Comparison of ENCODE assay signal across 22 cellular contexts in the genomic region with DNA sequence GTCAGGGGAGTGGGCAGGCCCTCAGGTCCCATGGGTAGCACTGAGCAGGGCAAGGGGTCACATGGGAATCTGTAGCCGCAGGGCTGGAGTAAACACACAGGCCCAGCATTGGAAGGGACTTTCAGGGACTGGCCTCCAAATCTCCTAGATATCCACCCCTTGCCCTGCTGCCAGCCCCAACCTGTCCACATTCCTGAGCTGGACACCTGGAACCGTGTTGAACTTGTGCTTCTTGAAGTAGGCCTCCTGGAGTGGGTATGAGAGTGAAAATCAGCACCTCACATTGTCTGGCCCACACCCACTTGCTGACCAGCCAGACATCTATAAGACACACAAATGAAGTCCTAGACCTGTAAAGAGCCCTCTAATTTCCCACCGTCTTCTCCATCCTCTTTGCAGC. TPM values are rescaled to one million over a fixed set of nuclear protein-coding genes. Genes with fewer than 3 reads are reported as not detected.
DNase-seq lines count a peak whose midpoint lies in the region; ATAC-seq, FAIRE-seq and TF ChIP-seq lines count a peak whose summit lies in the region.
"Had no signal": no experiment of that assay in that cellular context is flagged by ENCODE, and none has a peak within 500 bp of the region (broad histone marks: within the 10 kb centered on the region; RNA-seq: fewer than 3 reads in every experiment).

No MANE protein-coding gene starts in this region.

- H3K27me3 Mint-ChIP-seq in activated T-cell treated with anti-CD3 and anti-CD28 coated beads, Interleukin-2, amount 50 U/mL, for 4 hours (ENCODE audit: low read depth): no peaks in the 10 kb centered on the region
- H3K27me3 Mint-ChIP-seq in progenitor cell of endocrine pancreas: no peaks in the 10 kb centered on the region

- H3K9me3 ChIP-seq in AG04450 (ENCODE audit: control insufficient read depth, insufficient read depth, low read length) (no peaks in the 10 kb centered on the region), ascending aorta (no peaks in the 10 kb centered on the region), keratinocyte (ENCODE audit: control insufficient read depth, low read depth, low read length) (no peaks in the 10 kb centered on the region), prostate gland (no peaks in the 10 kb centered on the region)
- H3K9me3 ChIP-seq: A549; BLaER1 treated with 17β-estradiol and CSF1 and Interleukin-3, amounts not matched to agents 10 nM and 100 nM had no signal

- TF ChIP-seq CTCF in AG04450 (IDR thresholded peaks at IDR 0.05; ENCODE audit: low read depth, low read length): no peak
- no peak for TF ChIP-seq CTCF in ascending aorta (IDR thresholded peaks at IDR 0.05)
- no peak for TF ChIP-seq CTCF in keratinocyte (optimal IDR thresholded peaks at IDR 0.05 in 1 of 3, IDR thresholded peaks at IDR 0.05 in 1 of 3, conservative IDR thresholded peaks at IDR 0.05 in 1 of 3; ENCODE audit: extremely low read depth in 1 of 3, insufficient read depth in 2 of 3, low read length in 3 of 3)
- no peak for TF ChIP-seq CTCF in prostate gland (IDR thresholded peaks at IDR 0.05)
- TF ChIP-seq CTCF in progenitor cell of endocrine pancreas (IDR thresholded peaks at IDR 0.05; ENCODE audit: unreplicated experiment): no peak

- no peaks in the 10 kb centered on the region for H3K27me3 ChIP-seq in AG04450 (ENCODE audit: control insufficient read depth, insufficient read depth, low read length)
- H3K27me3 ChIP-seq in ascending aorta: no peaks in the 10 kb centered on the region
- no peaks in the 10 kb centered on the region for H3K27me3 ChIP-seq in keratinocyte (ENCODE audit: control insufficient read depth, extremely low read depth, insufficient read depth, low read length)
- H3K27me3 ChIP-seq in prostate gland (replicated peaks; ENCODE audit: insufficient read depth): no peaks in the 10 kb centered on the region
- H3K27me3 ChIP-seq: BLaER1 treated with 17β-estradiol and CSF1 and Interleukin-3, amounts not matched to agents 10 nM and 100 nM had no signal

- no peak overlapping the region for H3K27ac Mint-ChIP-seq in progenitor cell of endocrine pancreas

- no peaks in the 10 kb centered on the region for H3K9me3 Mint-ChIP-seq in activated T-cell treated with anti-CD3 and anti-CD28 coated beads, Interleukin-2, amount 50 U/mL, for 4 hours
- H3K9me3 Mint-ChIP-seq in progenitor cell of endocrine pancreas (ENCODE audit: low read depth): no peaks in the 10 kb centered on the region

- H3K9ac ChIP-seq in keratinocyte (ENCODE audit: control insufficient read depth, extremely low read depth, insufficient read depth, low read length): no peak overlapping the region
- H3K9ac ChIP-seq: BLaER1 treated with 17β-estradiol and CSF1 and Interleukin-3, amounts not matched to agents 10 nM and 100 nM; KMS-11 had no signal

- no peaks in the 10 kb centered on the region for H4K20me1 ChIP-seq in keratinocyte (ENCODE audit: control insufficient read depth, extremely low read depth, insufficient read depth, low read length)
- H4K20me1 ChIP-seq: BLaER1 treated with 17β-estradiol and CSF1 and Interleukin-3, amounts not matched to agents 10 nM and 100 nM had no signal

- H3K4me1 ChIP-seq in ascending aorta (no peaks in the 10 kb centered on the region), keratinocyte (ENCODE audit: control insufficient read depth, extremely low read depth, insufficient read depth, low read length) (peaks cover 28% of the 10 kb centered on the region), prostate gland (replicated peaks) (peaks cover 14% of the 10 kb centered on the region)
- H3K4me1 ChIP-seq: A549 had no signal

- TF ChIP-seq POLR2A in prostate gland (IDR thresholded peaks at IDR 0.05): no peak

- no peak overlapping the region for H3K4me3 ChIP-seq in AG04450 (ENCODE audit: low read depth, low read length)
- no peak overlapping the region for H3K4me3 ChIP-seq in ascending aorta
- no peak overlapping the region for H3K4me3 ChIP-seq in keratinocyte (ENCODE audit: control insufficient read depth in 2 of 3, extremely low read depth in 1 of 3, insufficient read depth in 2 of 3, low read depth in 1 of 3, low read length in 3 of 3)
- H3K4me3 ChIP-seq in prostate gland: no peak overlapping the region
- H3K4me3 ChIP-seq: A549; BLaER1 treated with 17β-estradiol and CSF1 and Interleukin-3, amounts not matched to agents 10 nM and 100 nM had no signal

- peaks cover 41 to 63% of the 10 kb centered on the region in 2 donors for H3K36me3 ChIP-seq in ascending aorta
- H3K36me3 ChIP-seq in keratinocyte (ENCODE audit: control insufficient read depth in 2 of 2, extremely low read depth in 1 of 2, insufficient read depth in 2 of 2, low read length in 2 of 2): peaks cover 27 to 42% of the 10 kb centered on the region in 2 experiments
- H3K36me3 ChIP-seq in prostate gland: peaks cover 0 to 4% of the 10 kb centered on the region in 2 donors

- POLR2A ChIA-PET in AG04450 (lab: Yijun Ruan, JAX): interaction anchor here (0.6 kb wide), 1 partner anchor 262 kb away, joined by 7 read pairs; no protein-coding TSS in a partner anchor

- dilution Hi-C loops in keratinocyte (cut with MboI; ENCODE audit: extremely low pct_ligation_motif_present, low sequenced_read_pairs): loop anchor here (25.0 kb wide), 1 partner anchor 153 kb away; no protein-coding TSS in a partner anchor

- no peak overlapping the region for H3K4me3 Mint-ChIP-seq in activated T-cell treated with anti-CD3 and anti-CD28 coated beads, Interleukin-2, amount 50 U/mL, for 4 hours
- no peak overlapping the region for H3K4me3 Mint-ChIP-seq in progenitor cell of endocrine pancreas (ENCODE audit: low read depth)

- H3K79me2 ChIP-seq in keratinocyte (ENCODE audit: control insufficient read depth, insufficient read depth, low read length): no peaks in the 10 kb centered on the region

- H2AFZ ChIP-seq in keratinocyte (ENCODE audit: control insufficient read depth, low read length): no peak overlapping the region

- H3K4me2 ChIP-seq in keratinocyte (ENCODE audit: control insufficient read depth, extremely low read depth, insufficient read depth, low read depth, low read length): no peak overlapping the region
- H3K4me2 ChIP-seq: A549; BLaER1 treated with 17β-estradiol and CSF1 and Interleukin-3, amounts not matched to agents 10 nM and 100 nM; KMS-11 had no signal

- DNase-seq in AG04450 (ENCODE audit: low read depth, low spot score) (no peak), ascending aorta (ENCODE audit: low spot score in 2 of 2) (no peak), keratinocyte (ENCODE audit: low read depth, low spot score) (no peak), prostate gland (ENCODE audit: low spot score) (no peak), G401 (ENCODE audit: low spot score) (no peak), progenitor cell of endocrine pancreas (ENCODE audit: low spot score, unreplicated experiment) (no peak)
- no peak for DNase-seq in activated effector memory CD4-positive, alpha-beta T cell treated with Interleukin-2 at 50 U/mL for 16 hours
- no peak for DNase-seq in activated T-cell treated with anti-CD3 and anti-CD28 coated beads, Interleukin-2, amount 50 U/mL, for 4 hours
- DNase-seq: DMS79 treated with DMSO at 0.1 percent for 48 hours, NCI-H1417, NCI-H187, NCI-H2227 treated with DMSO at 0.1 percent for 48 hours, NCI-H510A treated with DMSO at 0.1 percent for 48 hours, NCI-H774, SHP77 treated with DMSO at 0.1 percent for 48 hours had no signal

- H3K9me1 ChIP-seq in keratinocyte (ENCODE audit: control insufficient read depth, extremely low read depth, insufficient read depth, low read length): peaks cover 4% of the 10 kb centered on the region

- in situ Hi-C loops in G401 (cut with HindIII; ENCODE audit: low sequenced_read_pairs): no loop called here

- H3K4me1 Mint-ChIP-seq in activated T-cell treated with anti-CD3 and anti-CD28 coated beads, Interleukin-2, amount 50 U/mL, for 4 hours (ENCODE audit: low read depth): peaks cover 3% of the 10 kb centered on the region
- H3K4me1 Mint-ChIP-seq in progenitor cell of endocrine pancreas (ENCODE audit: low read depth): peaks cover 1% of the 10 kb centered on the region

- peaks cover 38% of the 10 kb centered on the region for H3K36me3 Mint-ChIP-seq in activated T-cell treated with anti-CD3 and anti-CD28 coated beads, Interleukin-2, amount 50 U/mL, for 4 hours (ENCODE audit: insufficient read depth)
- H3K36me3 Mint-ChIP-seq in progenitor cell of endocrine pancreas (ENCODE audit: insufficient read depth): peaks cover 4% of the 10 kb centered on the region

- H3K27ac ChIP-seq in AG04450 (ENCODE audit: low read depth, low read length): peak overlapping the region; percentile 31
- H3K27ac ChIP-seq in ascending aorta: peak overlapping the region; percentile 18 to 65
- H3K27ac ChIP-seq in keratinocyte (ENCODE audit: control insufficient read depth, insufficient read depth, low read length): no peak overlapping the region
- H3K27ac ChIP-seq in prostate gland: peak overlapping the region; percentile 54 to 84
- H3K27ac ChIP-seq: A549; BLaER1 treated with 17β-estradiol and CSF1 and Interleukin-3, amounts not matched to agents 10 nM and 100 nM; KMS-11 had no signal

- intact Hi-C loops in ascending aorta (cut with DNase I): no loop called here
- intact Hi-C loops in prostate gland (cut with DNase I): no loop called here

- peak; percentile 67 for FAIRE-seq in keratinocyte (lab: Jason Lieb, UNC)
- FAIRE-seq: A549, H54, HepG2, RCC 7860 had no signal

- WGBS in prostate gland: 49% methylated on average over 3 of the region's 3 CpGs

- CTCF ChIA-PET in AG04450 (lab: Charles Lee): interaction anchor here (1.1 kb wide), 1 partner anchor 12 kb away, joined by 9 read pairs; no protein-coding TSS in a partner anchor

- ATAC-seq in activated T-cell treated with anti-CD3 and anti-CD28 coated beads, Interleukin-2, amount 50 U/mL, for 4 hours: no peak
- ATAC-seq: A549, HepG2 had no signal

RNA-seq across cellular contexts. Expression of gene POMGNT1, which starts 7.7 kb away (rescaled TPM):
- polyA plus RNA-seq in AG04450 (2011; rRNA removed) (41.9 and 50.8 TPM in 2 replicates), keratinocyte (49.6 to 64.6 TPM (median 60.9 TPM) in 3 replicates)
- polyA minus RNA-seq in AG04450 (2011; rRNA and poly(A)+ RNA removed): 48.1 and 55.6 TPM in 2 replicates
- total RNA-seq in ascending aorta (122 TPM), prostate gland (100 to 1,000 TPM; 106 to 120 TPM), progenitor cell of endocrine pancreas (101 and 102 TPM in 2 replicates)
- 12.7 TPM for polyA plus RNA-seq in keratinocyte (2011; ENCODE audit: low read depth)
- 35.6 and 44.8 TPM in 2 replicates for polyA plus RNA-seq in keratinocyte (2011; cell fraction: cytosol; rRNA removed)
- 66.8 and 76.4 TPM in 2 replicates for polyA plus RNA-seq in keratinocyte (2011; cell fraction: nucleus; rRNA removed)
- polyA plus RNA-seq in keratinocyte (2012; ENCODE audit: low replicate concordance): 40.0 and 71.7 TPM in 2 replicates
- 48.6 to 94.7 TPM (median 54.7 TPM) in 3 replicates for polyA minus RNA-seq in keratinocyte
- 47.2 TPM for polyA minus RNA-seq in keratinocyte (2011; cell fraction: cytosol; rRNA and poly(A)+ RNA removed)
- polyA minus RNA-seq in keratinocyte (2011; cell fraction: nucleus; rRNA and poly(A)+ RNA removed): 34.8 and 41.8 TPM in 2 replicates
- 78.6 and 118 TPM in 2 replicates for total RNA-seq in G401 (2014; rRNA removed; shearing (Covaris generic))
- 10 to 100 TPM; 60.5 to 73.5 (median 73.0) TPM for total RNA-seq in activated T-cell treated with anti-CD3 and anti-CD28 coated beads, Interleukin-2, amount 50 U/mL, for 4 hours

RNA-seq across cellular contexts. Expression of gene LURAP1, which starts 12.6 kb away (rescaled TPM):
- polyA plus RNA-seq in AG04450 (2011; rRNA removed) (2.4 and 2.6 TPM in 2 replicates), keratinocyte (3.5 to 4.5 TPM (median 4.1 TPM) in 3 replicates)
- polyA minus RNA-seq in AG04450 (2011; rRNA and poly(A)+ RNA removed): 2.1 and 2.9 TPM in 2 replicates
- total RNA-seq in ascending aorta (7.2 TPM), prostate gland (10 to 100 TPM; 12.7 to 17.5 TPM), progenitor cell of endocrine pancreas (1.2 and 2.0 TPM in 2 replicates)
- 0.47 TPM for polyA plus RNA-seq in keratinocyte (2011; ENCODE audit: low read depth)
- polyA plus RNA-seq in keratinocyte (2011; cell fraction: cytosol; rRNA removed): 1.9 and 2.2 TPM in 2 replicates
- 5.3 and 7.1 TPM in 2 replicates for polyA plus RNA-seq in keratinocyte (2011; cell fraction: nucleus; rRNA removed)
- 0.93 and 2.1 TPM in 2 replicates for polyA plus RNA-seq in keratinocyte (2012; ENCODE audit: low replicate concordance)
- polyA minus RNA-seq in keratinocyte: 2.4 to 3.4 TPM (median 3.4 TPM) in 3 replicates
- 1.3 TPM for polyA minus RNA-seq in keratinocyte (2011; cell fraction: cytosol; rRNA and poly(A)+ RNA removed)
- polyA minus RNA-seq in keratinocyte (2011; cell fraction: nucleus; rRNA and poly(A)+ RNA removed): 1.8 and 3.0 TPM in 2 replicates
- total RNA-seq in G401 (2014; rRNA removed; shearing (Covaris generic)): 6.0 and 7.8 TPM in 2 replicates
- total RNA-seq in activated T-cell treated with anti-CD3 and anti-CD28 coated beads, Interleukin-2, amount 50 U/mL, for 4 hours: not detected
- polyA plus RNA-seq: A549 had no signal

RNA-seq across cellular contexts. Expression of gene P3R3URF, which starts 14.3 kb away (rescaled TPM):
- not detected in 2 replicates for polyA plus RNA-seq in AG04450 (2011; rRNA removed)
- polyA minus RNA-seq in AG04450 (2011; rRNA and poly(A)+ RNA removed): not detected in 2 replicates
- not detected for total RNA-seq in ascending aorta
- polyA plus RNA-seq in keratinocyte: not detected in 3 replicates
- not detected for polyA plus RNA-seq in keratinocyte (2011; ENCODE audit: low read depth)
- polyA plus RNA-seq in keratinocyte (2011; cell fraction: cytosol; rRNA removed): not detected in 2 replicates
- polyA plus RNA-seq in keratinocyte (2011; cell fraction: nucleus; rRNA removed): not detected in 2 replicates
- polyA plus RNA-seq in keratinocyte (2012; ENCODE audit: low replicate concordance): not detected in 2 replicates
- not detected in 3 replicates for polyA minus RNA-seq in keratinocyte
- polyA minus RNA-seq in keratinocyte (2011; cell fraction: cytosol; rRNA and poly(A)+ RNA removed): not detected
- not detected in 2 replicates for polyA minus RNA-seq in keratinocyte (2011; cell fraction: nucleus; rRNA and poly(A)+ RNA removed)
- not detected for total RNA-seq in prostate gland
- total RNA-seq in G401 (2014; rRNA removed; shearing (Covaris generic)): not detected in 2 replicates
- total RNA-seq in activated T-cell treated with anti-CD3 and anti-CD28 coated beads, Interleukin-2, amount 50 U/mL, for 4 hours: not detected
- total RNA-seq in progenitor cell of endocrine pancreas: not detected in 2 replicates
- total RNA-seq: HepG2, OCI-LY7 had no signal
- polyA plus RNA-seq: A549, HepG2 had no signal

RNA-seq across cellular contexts. Expression of gene TSPAN1, which starts 15.7 kb away (rescaled TPM):
- polyA plus RNA-seq in AG04450 (2011; rRNA removed): 0.43 and 0.45 TPM in 2 replicates
- 0.83 TPM in 1 of 2 replicates, not detected in the other for polyA minus RNA-seq in AG04450 (2011; rRNA and poly(A)+ RNA removed)
- 8.9 TPM for total RNA-seq in ascending aorta
- 312 to 376 TPM (median 362 TPM) in 3 replicates for polyA plus RNA-seq in keratinocyte
- polyA plus RNA-seq in keratinocyte (2011; ENCODE audit: low read depth): 86.1 TPM
- 402 and 490 TPM in 2 replicates for polyA plus RNA-seq in keratinocyte (2011; cell fraction: cytosol; rRNA removed)
- polyA plus RNA-seq in keratinocyte (2011; cell fraction: nucleus; rRNA removed): 869 and 873 TPM in 2 replicates
- 85.3 and 177 TPM in 2 replicates for polyA plus RNA-seq in keratinocyte (2012; ENCODE audit: low replicate concordance)
- 327 to 474 TPM (median 467 TPM) in 3 replicates for polyA minus RNA-seq in keratinocyte
- 249 TPM for polyA minus RNA-seq in keratinocyte (2011; cell fraction: cytosol; rRNA and poly(A)+ RNA removed)
- 322 and 407 TPM in 2 replicates for polyA minus RNA-seq in keratinocyte (2011; cell fraction: nucleus; rRNA and poly(A)+ RNA removed)
- total RNA-seq in prostate gland: 100 to 1,000 TPM in 1 of 2 donors, 10 to 100 TPM in 1; 77.2 to 322 TPM
- 5.9 TPM in 1 of 2 replicates, not detected in the other for total RNA-seq in G401 (2014; rRNA removed; shearing (Covaris generic))
- under 1 TPM; 0.23 to 0.37 (median 0.24) TPM for total RNA-seq in activated T-cell treated with anti-CD3 and anti-CD28 coated beads, Interleukin-2, amount 50 U/mL, for 4 hours
- total RNA-seq in progenitor cell of endocrine pancreas: 4.5 and 8.1 TPM in 2 replicates
- total RNA-seq: OCI-LY7 had no signal

RNA-seq across cellular contexts. Expression of gene RAD54L, which starts 57.0 kb away (rescaled TPM):
- polyA plus RNA-seq in AG04450 (2011; rRNA removed) (1.8 and 1.9 TPM in 2 replicates), keratinocyte (0.42 to 5.1 TPM (median 3.8 TPM) in 3 replicates)
- polyA minus RNA-seq in AG04450 (2011; rRNA and poly(A)+ RNA removed): 2.7 and 3.1 TPM in 2 replicates
- total RNA-seq in ascending aorta (not detected), prostate gland (1 to 10 TPM; 8.2 to 8.4 TPM), progenitor cell of endocrine pancreas (17.0 and 17.3 TPM in 2 replicates)
- 0.74 TPM for polyA plus RNA-seq in keratinocyte (2011; ENCODE audit: low read depth)
- 0.98 and 1.2 TPM in 2 replicates for polyA plus RNA-seq in keratinocyte (2011; cell fraction: cytosol; rRNA removed)
- polyA plus RNA-seq in keratinocyte (2011; cell fraction: nucleus; rRNA removed): 4.2 and 4.4 TPM in 2 replicates
- polyA plus RNA-seq in keratinocyte (2012; ENCODE audit: low replicate concordance): 0.24 and 4.0 TPM in 2 replicates
- polyA minus RNA-seq in keratinocyte: 2.1 to 6.8 TPM (median 5.0 TPM) in 3 replicates
- not detected for polyA minus RNA-seq in keratinocyte (2011; cell fraction: cytosol; rRNA and poly(A)+ RNA removed)
- 1.5 and 2.9 TPM in 2 replicates for polyA minus RNA-seq in keratinocyte (2011; cell fraction: nucleus; rRNA and poly(A)+ RNA removed)
- 16.8 and 20.6 TPM in 2 replicates for total RNA-seq in G401 (2014; rRNA removed; shearing (Covaris generic))
- total RNA-seq in activated T-cell treated with anti-CD3 and anti-CD28 coated beads, Interleukin-2, amount 50 U/mL, for 4 hours: 10 to 100 TPM; 24.5 to 32.8 (median 28.6) TPM
